In genomic region chr5:34986965-34987364, GRCh38 we compare ENCODE assay signal across 28 cellular contexts.
"Had no signal": no experiment of that assay in that cellular context is flagged by ENCODE, and none has a peak within 500 bp of the region (broad histone marks: within the 10 kb centered on the region; RNA-seq: fewer than 3 reads in every experiment).

No MANE protein-coding gene starts in this region.

- H3K79me2 ChIP-seq: parathyroid adenoma had no signal

- H3K27me3 ChIP-seq: neural progenitor cell, ovary, testis, tibial artery, transverse colon, upper lobe of right lung, vagina had no signal

- H3K27ac ChIP-seq: neural progenitor cell, ovary, parathyroid adenoma, psoas muscle, skin epidermis, spleen, suprapubic skin, testis, tibial artery, transverse colon, upper lobe of right lung, vagina had no signal

- H2AFZ ChIP-seq: neural progenitor cell, parathyroid adenoma had no signal

- DNase-seq: naive thymus-derived CD4-positive, alpha-beta T cell; natural killer cell; occipital lobe; ovary; posterior cingulate gyrus; psoas muscle; right cardiac atrium; spleen; stimulated activated CD4-positive, alpha-beta T cell treated with anti-CD3 and anti-CD28 coated beads, Interleukin-12 subunit alpha, Interleukin-12 subunit beta, amount 100 ng/mL, for 4 hours; stimulated activated CD4-positive, alpha-beta T cell treated with anti-CD3 and anti-CD28 coated beads, Interleukin-1b, Interleukin-23, amount 100 ng/mL, for 48 hours; stimulated activated CD4-positive, alpha-beta T cell treated with anti-CD3 and anti-CD28 coated beads, Interleukin-4, amount 100 ng/mL, for 1 hour; stimulated activated CD4-positive, alpha-beta T cell treated with anti-CD3 and anti-CD28 coated beads, Interleukin-4, amount 100 ng/mL, for 4 hours; stimulated activated CD8-positive, alpha-beta memory T cell treated with anti-CD3 and anti-CD28 coated beads, Interleukin-4, amount 100 ng/mL, for 48 hours; stimulated activated naive CD4-positive, alpha-beta T cell; stimulated activated naive CD8-positive, alpha-beta T cell treated with anti-CD3 and anti-CD28 coated beads, Interleukin-15, Interleukin-2, amounts not matched to agents 100 U/mL and 50 U/mL, for 24 hours; substantia nigra; testis; tibial artery; transverse colon; upper lobe of right lung had no signal

- H3K9ac ChIP-seq: neural progenitor cell, parathyroid adenoma had no signal

- H3K36me3 ChIP-seq: neural progenitor cell, ovary, spleen, suprapubic skin, tibial artery, transverse colon, upper lobe of right lung, vagina had no signal

- H3K4me3 ChIP-seq: neural progenitor cell, ovary, psoas muscle, skin epidermis, smooth muscle cell, spleen, suprapubic skin, testis, tibial artery, transverse colon, upper lobe of right lung, vagina had no signal

- H3K4me1 ChIP-seq: neural progenitor cell, parathyroid adenoma, psoas muscle, spleen, suprapubic skin, testis, tibial artery, transverse colon, upper lobe of right lung, vagina had no signal

- H3K9me3 ChIP-seq: ovary, testis, upper lobe of right lung, vagina had no signal

- ATAC-seq: naive thymus-derived CD4-positive, alpha-beta T cell; natural killer cell; psoas muscle; right cardiac atrium; sciatic nerve; stimulated activated memory B cell treated with anti-CD40 and anti-IgM and Interleukin-4, amounts not matched to agents 10 μg/mL and 1 μg/mL and 100 μg/mL, for 72 hours; stimulated activated naive CD8-positive, alpha-beta T cell treated with anti-CD3 and anti-CD28 coated beads, Interleukin-15, Interleukin-2, amounts not matched to agents 100 U/mL and 50 U/mL, for 24 hours; upper lobe of right lung had no signal

- H3K4me2 ChIP-seq: neural progenitor cell, smooth muscle cell had no signal
